ENCODE assay signal across 9 cellular contexts in the genomic region with DNA sequence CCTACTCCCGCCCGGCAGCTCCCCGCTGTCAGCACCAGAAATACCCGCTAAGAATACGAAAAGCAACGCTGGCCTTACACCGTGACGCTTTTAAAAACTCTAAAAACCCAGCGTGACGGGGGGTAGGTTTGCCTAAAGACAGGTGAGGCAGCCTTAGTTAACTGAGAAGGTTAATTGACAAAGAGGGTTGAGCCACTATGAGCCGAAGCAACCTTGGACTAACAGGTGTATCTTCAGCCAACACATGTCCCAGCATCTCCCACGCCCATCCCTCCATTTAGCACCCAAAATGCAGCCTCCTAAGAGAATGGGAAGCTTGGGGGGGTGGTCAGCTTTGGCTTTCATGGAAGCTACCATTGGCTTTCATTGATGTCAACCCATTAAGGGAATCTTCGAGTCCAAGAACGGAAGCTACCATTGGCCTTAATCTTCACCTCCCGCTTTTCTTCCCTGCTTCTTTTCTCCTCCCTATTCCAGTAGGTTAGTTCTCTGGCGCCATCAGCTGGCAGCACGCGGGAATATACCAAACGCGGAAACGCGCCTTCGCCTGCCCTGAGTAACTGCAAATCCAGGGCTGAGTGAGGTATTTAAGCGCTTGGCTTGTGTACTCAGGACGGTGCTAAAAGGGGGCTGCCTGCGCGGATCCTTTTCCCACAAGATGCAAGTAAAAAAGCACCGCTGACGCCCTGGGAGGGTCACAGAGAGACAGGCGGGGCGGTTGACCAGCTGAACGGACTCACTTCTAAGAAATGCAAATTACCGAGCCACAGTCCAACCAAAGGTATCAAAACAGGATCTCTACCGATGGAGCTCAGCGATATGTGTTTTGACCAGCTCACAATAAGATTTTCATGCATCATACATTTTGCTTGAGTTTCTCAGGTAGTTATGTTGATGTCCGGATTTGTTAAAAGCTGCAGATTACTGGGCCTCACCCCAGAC. TPM values are rescaled to one million over a fixed set of nuclear protein-coding genes. Genes with fewer than 3 reads are reported as not detected.
A peak's percentile ranks its signal among the peaks of the same experiment; 100 is the strongest.
DNase-seq lines count a peak whose midpoint lies in the region; ATAC-seq and TF ChIP-seq lines count a peak whose summit lies in the region.
"Had no signal": no experiment of that assay in that cellular context is flagged by ENCODE, and none has a peak within 500 bp of the region (broad histone marks: within the 10 kb centered on the region; RNA-seq: fewer than 3 reads in every experiment).

No MANE protein-coding gene starts in this region.

- H3K36me3 ChIP-seq in left ventricle myocardium inferior = no peaks in the 10 kb centered on the region
- H3K36me3 ChIP-seq in psoas muscle (ENCODE audit: insufficient read depth in 1 of 2, low read depth in 1 of 2) = no peaks in the 10 kb centered on the region

- 40 to 50% (median 43%) methylated on average over 36 of the region's 36 CpGs for WGBS in psoas muscle, 3 donors

- H3K27me3 Mint-ChIP-seq in activated T-helper 2 cell treated with anti-CD3 and anti-CD28 coated beads, Interferon-gamma antibody, Interleukin-2, Interleukin-4, amounts not matched to agents 10 μg/mL and 5 μg/mL and 100 μg/mL, durations not matched to agents 14 hours and 24 hours and 36 hours (ENCODE audit: low read depth) = peaks cover 25% of the 10 kb centered on the region

- in situ Hi-C loops in Caki2 (cut with HindIII; ENCODE audit: low pct_unique_long_range_greater_than_20kb, low sequenced_read_pairs) = no loop called here

- H3K27ac Mint-ChIP-seq in activated T-helper 2 cell treated with anti-CD3 and anti-CD28 coated beads, Interferon-gamma antibody, Interleukin-2, Interleukin-4, amounts not matched to agents 10 μg/mL and 5 μg/mL and 100 μg/mL, durations not matched to agents 14 hours and 24 hours and 36 hours = no peak overlapping the region

- H3K27ac ChIP-seq in left ventricle myocardium inferior (replicated peaks) (no peak overlapping the region), psoas muscle (no peak overlapping the region)
- H3K27ac ChIP-seq: VCaP had no signal

- H3K36me3 Mint-ChIP-seq in activated T-helper 2 cell treated with anti-CD3 and anti-CD28 coated beads, Interferon-gamma antibody, Interleukin-2, Interleukin-4, amounts not matched to agents 10 μg/mL and 5 μg/mL and 100 μg/mL, durations not matched to agents 14 hours and 24 hours and 36 hours (ENCODE audit: low read depth) = no peaks in the 10 kb centered on the region

- DNase-seq in Caki2 (ENCODE audit: low read depth) (peak; percentile 68), LNCaP clone FGC (ENCODE audit: low read depth) (peak; percentile 87), left ventricle myocardium inferior (peak; percentile 63), psoas muscle (peak; percentile 59 to 78), COLO668 (lab: John Stamatoyannopoulos, UW; ENCODE audit: unreplicated experiment) (no peak)
- peak; percentile 20 for DNase-seq in activated T-helper 2 cell treated with anti-CD3 and anti-CD28 coated beads, Interferon-gamma antibody, Interleukin-2, Interleukin-4, amounts not matched to agents 10 μg/mL and 5 μg/mL and 100 μg/mL, durations not matched to agents 14 hours and 24 hours and 36 hours (ENCODE audit: low spot score)

- H3K4me3 Mint-ChIP-seq in activated T-helper 2 cell treated with anti-CD3 and anti-CD28 coated beads, Interferon-gamma antibody, Interleukin-2, Interleukin-4, amounts not matched to agents 10 μg/mL and 5 μg/mL and 100 μg/mL, durations not matched to agents 14 hours and 24 hours and 36 hours (ENCODE audit: low read depth) = no peak overlapping the region

- intact Hi-C loops in activated T-helper 2 cell treated with anti-CD3 and anti-CD28 coated beads, Interferon-gamma antibody, Interleukin-2, Interleukin-4, amounts not matched to agents 10 μg/mL and 5 μg/mL and 100 μg/mL, durations not matched to agents 14 hours and 24 hours and 36 hours (cut with micrococcal nuclease) = no loop called here
- intact Hi-C loops in left ventricle myocardium inferior (cut with micrococcal nuclease) (no loop called here), psoas muscle (cut with DNase I) (no loop called here)

- no peaks in the 10 kb centered on the region for H3K9me3 Mint-ChIP-seq in activated T-helper 2 cell treated with anti-CD3 and anti-CD28 coated beads, Interferon-gamma antibody, Interleukin-2, Interleukin-4, amounts not matched to agents 10 μg/mL and 5 μg/mL and 100 μg/mL, durations not matched to agents 14 hours and 24 hours and 36 hours

- H3K4me1 Mint-ChIP-seq in activated T-helper 2 cell treated with anti-CD3 and anti-CD28 coated beads, Interferon-gamma antibody, Interleukin-2, Interleukin-4, amounts not matched to agents 10 μg/mL and 5 μg/mL and 100 μg/mL, durations not matched to agents 14 hours and 24 hours and 36 hours (ENCODE audit: low read depth) = no peaks in the 10 kb centered on the region

- H3K27me3 ChIP-seq in left ventricle myocardium inferior (ENCODE audit: low read depth) (peaks cover 69% of the 10 kb centered on the region), psoas muscle (ENCODE audit: insufficient read depth in 3 of 3, low read length in 2 of 3) (peaks cover 0 to 22% (median 9%) of the 10 kb centered on the region in 3 donors)

- peak overlapping the region; percentile 60 for H3K4me3 ChIP-seq in LNCaP clone FGC (ENCODE audit: low read depth, low read length)
- no peak overlapping the region for H3K4me3 ChIP-seq in left ventricle myocardium inferior
- H3K4me3 ChIP-seq in psoas muscle = no peak overlapping the region

- ATAC-seq in GM19395 (IDR thresholded peaks at IDR 0.05; ENCODE audit: unreplicated experiment) (peak; percentile 78), psoas muscle (no peak), GM19397 (IDR thresholded peaks at IDR 0.05; ENCODE audit: unreplicated experiment) (no peak)

- TF ChIP-seq CTCF in LNCaP clone FGC (IDR thresholded peaks at IDR 0.05; ENCODE audit: control insufficient read depth, extremely low read depth, insufficient read depth) (peak; percentile 76), left ventricle myocardium inferior (IDR thresholded peaks at IDR 0.05; ENCODE audit: borderline replicate concordance) (peak; percentile 54), psoas muscle (IDR thresholded peaks at IDR 0.05) (peak; percentile 10)

- H3K9me3 ChIP-seq in left ventricle myocardium inferior (replicated peaks) (no peaks in the 10 kb centered on the region), psoas muscle (no peaks in the 10 kb centered on the region)

- H3K4me1 ChIP-seq in left ventricle myocardium inferior (no peaks in the 10 kb centered on the region), psoas muscle (no peaks in the 10 kb centered on the region)

RNA-seq across cellular contexts. Expression of gene GLYATL1, which starts 38.5 kb away (rescaled TPM):
- total RNA-seq in Caki2 (2014; rRNA removed; shearing (Covaris generic); ENCODE audit: low replicate concordance) = not detected in 2 replicates
- total RNA-seq in activated T-helper 2 cell treated with anti-CD3 and anti-CD28 coated beads, Interferon-gamma antibody, Interleukin-2, Interleukin-4, amounts not matched to agents 10 μg/mL and 5 μg/mL and 100 μg/mL, durations not matched to agents 14 hours and 24 hours and 36 hours = not detected in 2 replicates
- total RNA-seq in left ventricle myocardium inferior = not detected
- total RNA-seq in psoas muscle = not detected
- not detected for polyA plus RNA-seq in psoas muscle

RNA-seq across cellular contexts. Expression of gene GLYATL2, which starts 56.2 kb away (rescaled TPM):
- total RNA-seq in Caki2 (2014; rRNA removed; shearing (Covaris generic); ENCODE audit: low replicate concordance) = 0.58 and 6.4 TPM in 2 replicates
- not detected in 2 replicates for total RNA-seq in activated T-helper 2 cell treated with anti-CD3 and anti-CD28 coated beads, Interferon-gamma antibody, Interleukin-2, Interleukin-4, amounts not matched to agents 10 μg/mL and 5 μg/mL and 100 μg/mL, durations not matched to agents 14 hours and 24 hours and 36 hours
- total RNA-seq in left ventricle myocardium inferior (0.44 TPM), psoas muscle (not detected)
- not detected for polyA plus RNA-seq in psoas muscle

Comparison
In these comparisons a context has a peak if more than half of its experiments do, and no peak if none do; other contexts are left out.
1. CTCF ChIP-seq: peak in every context shown above with its lines; median percentile 76 in LNCaP clone FGC; 54 in left ventricle myocardium inferior; 10 in psoas muscle.